30 cellular contexts compared by ENCODE assay signal in the genomic region with DNA sequence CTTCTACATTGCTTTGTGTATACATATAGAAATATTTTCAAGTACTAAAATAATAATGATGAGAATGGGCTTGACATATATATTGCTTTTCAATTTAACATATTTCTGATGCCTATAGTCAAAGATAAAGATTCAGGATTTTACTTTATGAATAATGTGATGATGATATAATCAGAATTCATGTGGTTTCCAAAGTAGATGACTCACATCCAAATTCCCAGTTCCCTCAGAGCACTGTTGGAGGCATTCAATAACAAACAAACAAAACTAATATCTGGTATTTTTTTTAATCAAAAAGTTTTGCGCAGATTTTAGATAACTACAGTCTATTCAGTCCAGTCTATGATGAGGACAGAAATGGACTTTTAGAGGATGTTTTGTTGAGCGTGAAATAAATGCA.
DNase-seq lines count a peak whose midpoint lies in the region; ATAC-seq and TF ChIP-seq lines count a peak whose summit lies in the region.
"Had no signal": no experiment of that assay in that cellular context is flagged by ENCODE, and none has a peak within 500 bp of the region (broad histone marks: within the 10 kb centered on the region; RNA-seq: fewer than 3 reads in every experiment).

No MANE protein-coding gene starts in this region.

- H3K9me3 ChIP-seq in mammary epithelial cell (replicated peaks; ENCODE audit: insufficient read depth, low read length), result no peaks in the 10 kb centered on the region
- H3K9me3 ChIP-seq: A549, BE2C, left ventricle myocardium inferior, Peyer's patch had no signal

- POLR2A ChIA-PET in activated CD4-positive, alpha-beta memory T cell treated with anti-CD3 and anti-CD28 coated beads for 36 hours (lab: Charles Lee), result no interaction called here

- no peak overlapping the region for H3K9ac ChIP-seq in mammary epithelial cell (ENCODE audit: insufficient read depth, low read length)

- peaks cover 3 to 15% of the 10 kb centered on the region in 2 donors for H3K9me3 Mint-ChIP-seq in effector memory CD8-positive, alpha-beta T cell
- peaks cover 5% of the 10 kb centered on the region for H3K9me3 Mint-ChIP-seq in activated CD4-positive, alpha-beta memory T cell treated with anti-CD3 and anti-CD28 coated beads for 36 hours

- in situ Hi-C loops in mammary epithelial cell (cut with MboI; ENCODE audit: low sequenced_read_pairs in 2 of 2), result no loop called here

- intact Hi-C loops in mammary epithelial cell (cut with micrococcal nuclease), result no loop called here
- intact Hi-C loops in activated CD4-positive, alpha-beta memory T cell treated with anti-CD3 and anti-CD28 coated beads for 36 hours (cut with micrococcal nuclease), result no loop called here

- H4K20me1 ChIP-seq in mammary epithelial cell (ENCODE audit: insufficient read depth, low read length), result no peaks in the 10 kb centered on the region

- BruUV-seq in mammary epithelial cell (replicated peaks; lab: Mats Ljungman, UMichigan), result no TSS peak

- H3K4me3 ChIP-seq in mammary epithelial cell (replicated peaks in 1 of 3; ENCODE audit: insufficient read depth in 1 of 3, low read depth in 2 of 3, low read length in 3 of 3), result no peak overlapping the region
- H3K4me3 ChIP-seq in fibroblast of villous mesenchyme (ENCODE audit: low read depth, low read length), result no peak overlapping the region
- H3K4me3 ChIP-seq: A549, left ventricle myocardium inferior, Peyer's patch had no signal

- ATAC-seq in effector memory CD8-positive, alpha-beta T cell (replicated peaks), result no peak
- ATAC-seq: A549, HepG2 had no signal

- TF ChIP-seq CTCF in mammary epithelial cell (conservative IDR thresholded peaks at IDR 0.05 in 1 of 2, IDR thresholded peaks at IDR 0.05 in 1 of 2; ENCODE audit: extremely low read depth in 1 of 2, insufficient read depth in 1 of 2, low read depth in 1 of 2, low read length in 2 of 2) (no peak), fibroblast of villous mesenchyme (IDR thresholded peaks at IDR 0.05; ENCODE audit: insufficient read depth, low read depth, low read length) (no peak)

- WGBS in mammary epithelial cell (ENCODE audit: low coverage, missing lambda C conversion rate), result 100% methylated on average over 2 of the region's 2 CpGs

- no peaks in the 10 kb centered on the region for H3K36me3 ChIP-seq in mammary epithelial cell (ENCODE audit: insufficient read depth, low read length)
- H3K36me3 ChIP-seq: BE2C, left ventricle myocardium inferior, Peyer's patch, WERI-Rb-1 had no signal

- no peaks in the 10 kb centered on the region for H3K27me3 Mint-ChIP-seq in effector memory CD8-positive, alpha-beta T cell
- no peaks in the 10 kb centered on the region for H3K27me3 Mint-ChIP-seq in activated CD4-positive, alpha-beta memory T cell treated with anti-CD3 and anti-CD28 coated beads for 36 hours
- H3K27me3 Mint-ChIP-seq: activated naive CD8-positive, alpha-beta T cell; CD8-positive, alpha-beta memory T cell had no signal

- H3K4me2 ChIP-seq in mammary epithelial cell (ENCODE audit: insufficient read depth, low read depth, low read length), result no peak overlapping the region
- H3K4me2 ChIP-seq: A549 had no signal

- H3K27ac Mint-ChIP-seq in effector memory CD8-positive, alpha-beta T cell, result no peak overlapping the region
- no peak overlapping the region for H3K27ac Mint-ChIP-seq in activated CD4-positive, alpha-beta memory T cell treated with anti-CD3 and anti-CD28 coated beads for 36 hours
- H3K27ac Mint-ChIP-seq: activated naive CD8-positive, alpha-beta T cell; CD8-positive, alpha-beta memory T cell had no signal

- DNase-seq in AG20443 (ENCODE audit: low spot score) (peak; percentile 9), LHCN-M2 (ENCODE audit: low read depth) (peak; percentile 31), mammary epithelial cell (peak; percentile 24), fibroblast of villous mesenchyme (ENCODE audit: low read depth) (peak; percentile 18), middle frontal gyrus (ENCODE audit: extremely low spot score, low spot score) (no peak)
- no peak for DNase-seq in activated CD4-positive, CD25-positive, alpha-beta regulatory T cell treated with anti-CD3 and anti-CD28 coated beads, Interleukin-2, amount 50 U/mL, for 72 hours
- DNase-seq in effector memory CD8-positive, alpha-beta T cell, result no peak
- DNase-seq in activated CD4-positive, alpha-beta memory T cell treated with anti-CD3 and anti-CD28 coated beads for 36 hours, result no peak
- DNase-seq: activated CD4-positive, alpha-beta T cell treated with anti-CD3 and anti-CD28 coated beads for 48 hours; activated CD8-positive, alpha-beta memory T cell treated with anti-CD3 and anti-CD28 coated beads for 24 hours; activated effector memory CD4-positive, alpha-beta T cell treated with Interleukin-2 at 50 U/mL for 16 hours; aorta; BE2C; CD8-positive, alpha-beta memory T cell; dermis blood vessel endothelial cell; head of caudate nucleus; Karpas-422; left ventricle myocardium inferior; NCI-H1436 treated with DMSO at 0.1 percent for 48 hours; NCI-H2081 treated with DMSO at 0.1 percent for 48 hours; NCI-H2227 treated with DMSO at 0.1 percent for 48 hours; Peyer's patch; SHP77; small intestine; stimulated activated naive CD4-positive, alpha-beta T cell treated with Interleukin-2 at 50 U/mL for 16 hours; T1000; WERI-Rb-1 had no signal

- H3K27me3 ChIP-seq in mammary epithelial cell (ENCODE audit: insufficient read depth, low read length), result no peaks in the 10 kb centered on the region
- H3K27me3 ChIP-seq: BE2C, Peyer's patch had no signal

- no peaks in the 10 kb centered on the region for H3K79me2 ChIP-seq in mammary epithelial cell (ENCODE audit: insufficient read depth, low read length)

- H3K36me3 Mint-ChIP-seq in effector memory CD8-positive, alpha-beta T cell (ENCODE audit: insufficient read depth), result no peaks in the 10 kb centered on the region
- no peaks in the 10 kb centered on the region for H3K36me3 Mint-ChIP-seq in activated CD4-positive, alpha-beta memory T cell treated with anti-CD3 and anti-CD28 coated beads for 36 hours
- H3K36me3 Mint-ChIP-seq: activated naive CD8-positive, alpha-beta T cell; CD8-positive, alpha-beta memory T cell had no signal

- H3K4me1 ChIP-seq in mammary epithelial cell (ENCODE audit: insufficient read depth, low read length), result peaks cover 2% of the 10 kb centered on the region
- H3K4me1 ChIP-seq: A549, BE2C, left ventricle myocardium inferior, Peyer's patch had no signal

- H2AFZ ChIP-seq in mammary epithelial cell (ENCODE audit: low read depth, low read length), result no peak overlapping the region

- no peak overlapping the region for H3K4me3 Mint-ChIP-seq in effector memory CD8-positive, alpha-beta T cell
- no peak overlapping the region for H3K4me3 Mint-ChIP-seq in activated CD4-positive, alpha-beta memory T cell treated with anti-CD3 and anti-CD28 coated beads for 36 hours
- H3K4me3 Mint-ChIP-seq: activated naive CD8-positive, alpha-beta T cell; CD8-positive, alpha-beta memory T cell had no signal

- dilution Hi-C loops in mammary epithelial cell (cut with HindIII; ENCODE audit: low sequenced_read_pairs), result no loop called here

- H3K27ac ChIP-seq in mammary epithelial cell (ENCODE audit: insufficient read depth, low read depth, low read length), result no peak overlapping the region
- H3K27ac ChIP-seq: A549, left ventricle myocardium inferior, Peyer's patch, WERI-Rb-1 had no signal

- H3K4me1 Mint-ChIP-seq in effector memory CD8-positive, alpha-beta T cell (ENCODE audit: low read depth in 2 of 2), result no peaks in the 10 kb centered on the region
- H3K4me1 Mint-ChIP-seq in activated CD4-positive, alpha-beta memory T cell treated with anti-CD3 and anti-CD28 coated beads for 36 hours (ENCODE audit: low read depth), result no peaks in the 10 kb centered on the region
- H3K4me1 Mint-ChIP-seq: CD8-positive, alpha-beta memory T cell had no signal

- CTCF ChIA-PET in mammary epithelial cell (lab: Charles Lee; ENCODE audit: low non-redundant PET), result no interaction called here
- CTCF ChIA-PET in activated CD4-positive, alpha-beta memory T cell treated with anti-CD3 and anti-CD28 coated beads for 36 hours (lab: Charles Lee), result no interaction called here

Comparison
In these comparisons a context has a peak if more than half of its experiments do, and no peak if none do; other contexts are left out.
1. DNase-seq: peak in AG20443 (single experiment), LHCN-M2 (single experiment), mammary epithelial cell (single experiment) and fibroblast of villous mesenchyme (single experiment); none in activated CD4-positive, CD25-positive, alpha-beta regulatory T cell treated with anti-CD3 and anti-CD28 coated beads, Interleukin-2, amount 50 U/mL, for 72 hours (single experiment), middle frontal gyrus (single experiment), effector memory CD8-positive, alpha-beta T cell (0 of 3) and activated CD4-positive, alpha-beta memory T cell treated with anti-CD3 and anti-CD28 coated beads for 36 hours (single experiment).